Comparison of ENCODE assay signal across 19 cellular contexts in genomic region chr2:240127351-240127750, GRCh38. TPM values are rescaled to one million over a fixed set of nuclear protein-coding genes. Genes with fewer than 3 reads are reported as not detected.
DNase-seq lines count a peak whose midpoint lies in the region; FAIRE-seq and TF ChIP-seq lines count a peak whose summit lies in the region.
"Had no signal": no experiment of that assay in that cellular context is flagged by ENCODE, and none has a peak within 500 bp of the region (broad histone marks: within the 10 kb centered on the region; RNA-seq: fewer than 3 reads in every experiment).

No MANE protein-coding gene starts in this region.

- no peaks in the 10 kb centered on the region for H3K27me3 ChIP-seq in H7 (ENCODE audit: control insufficient read depth, insufficient read depth, low read length)
- H3K27me3 ChIP-seq: BE2C had no signal

- no peak for TF ChIP-seq CTCF in D721Med (IDR thresholded peaks at IDR 0.05; ENCODE audit: insufficient read depth, missing control alignments)

- no peak overlapping the region for H3K4me3 ChIP-seq in H7 (ENCODE audit: insufficient read depth, low read depth, low read length)

- no peak for FAIRE-seq in D721Med (lab: Jason Lieb, UNC)
- FAIRE-seq: A204.1 had no signal

- H3K36me3 ChIP-seq in H7 (replicated peaks; ENCODE audit: control insufficient read depth, insufficient read depth, low read length) = peaks cover 26% of the 10 kb centered on the region

- peak; percentile 35 for DNase-seq in activated CD8-positive, alpha-beta memory T cell treated with anti-CD3 and anti-CD28 coated beads for 24 hours
- no peak for DNase-seq in activated CD8-positive, alpha-beta memory T cell treated with anti-CD3 and anti-CD28 coated beads, Interleukin-2, amount 50 U/mL, for 4 hours
- DNase-seq in H7 = peak; percentile 16
- DNase-seq in mesenteric fat pad (ENCODE audit: low spot score) = peak; percentile 62
- DNase-seq in stimulated activated CD8-positive, alpha-beta memory T cell treated with anti-CD3 and anti-CD28 coated beads, Interleukin-4, amount 100 ng/mL, for 48 hours = peak; percentile 8
- no peak for DNase-seq in D721Med (ENCODE audit: insufficient read length, low spot score)
- no peak for DNase-seq in NCI-H146 treated with DMSO at 0.1 percent for 48 hours (lab: John Stamatoyannopoulos, UW; ENCODE audit: unreplicated experiment)
- DNase-seq: BE2C; CD4-positive, CD25-positive, alpha-beta regulatory T cell; COR-L47; GDM1; MV-4-11; NCI-H1417; NCI-H187 treated with DMSO at 0.1 percent for 48 hours; NCI-H226; NCI-H524 had no signal

RNA-seq across cellular contexts. Expression of gene COPS9, which starts 8.8 kb away (rescaled TPM):
- 187 and 204 TPM in 2 replicates for total RNA-seq in H7 (2014; rRNA removed; shearing (Covaris generic))
- 118 TPM for total RNA-seq in mesenteric fat pad

RNA-seq across cellular contexts. Expression of gene OTOS, which starts 13.1 kb away (rescaled TPM):
- not detected in 2 replicates for total RNA-seq in H7 (2014; rRNA removed; shearing (Covaris generic))
- total RNA-seq in mesenteric fat pad = not detected
- total RNA-seq: CD4-positive, CD25-positive, alpha-beta regulatory T cell; H9; HT1080 had no signal

Comparison
In these comparisons a context has a peak if more than half of its experiments do, and no peak if none do; other contexts are left out.
1. DNase-seq: peak in activated CD8-positive, alpha-beta memory T cell treated with anti-CD3 and anti-CD28 coated beads for 24 hours (single experiment), H7 (single experiment), mesenteric fat pad (single experiment) and stimulated activated CD8-positive, alpha-beta memory T cell treated with anti-CD3 and anti-CD28 coated beads, Interleukin-4, amount 100 ng/mL, for 48 hours (single experiment); none in activated CD8-positive, alpha-beta memory T cell treated with anti-CD3 and anti-CD28 coated beads, Interleukin-2, amount 50 U/mL, for 4 hours (single experiment), D721Med (single experiment) and NCI-H146 treated with DMSO at 0.1 percent for 48 hours (single experiment).